22 cellular contexts compared by ENCODE assay signal in the genomic region with DNA sequence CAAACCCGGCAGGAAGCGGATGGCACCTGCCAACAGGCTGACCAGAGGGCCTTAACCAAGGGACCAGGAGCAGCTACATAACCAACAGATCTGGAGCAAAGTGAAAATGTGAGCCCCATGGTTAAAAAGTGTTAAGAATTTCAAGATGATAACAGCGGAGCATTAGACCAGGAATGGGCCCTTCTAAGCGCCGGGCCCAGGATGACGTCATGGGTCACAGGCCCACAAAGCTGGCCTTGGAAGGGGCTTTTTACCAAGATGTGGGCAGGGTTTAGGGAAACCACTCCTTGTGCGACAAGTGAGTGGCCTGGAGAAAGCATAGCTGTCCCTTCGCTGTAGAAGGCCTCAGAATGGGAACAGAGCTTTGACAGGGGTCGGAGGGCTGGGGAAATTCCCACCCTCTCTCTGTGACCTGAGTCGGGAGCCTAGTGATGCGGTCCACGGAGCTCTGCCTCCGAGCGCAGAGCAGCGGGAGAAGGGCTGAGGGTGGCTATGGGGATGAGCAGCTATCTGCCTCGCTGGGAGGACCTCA.
"Had no signal": no experiment of that assay in that cellular context is flagged by ENCODE, and none has a peak within 500 bp of the region (broad histone marks: within the 10 kb centered on the region; RNA-seq: fewer than 3 reads in every experiment).

No MANE protein-coding gene starts in this region.

- H3K9me3 ChIP-seq: body of pancreas, transverse colon, vagina had no signal

- H3K4me1 ChIP-seq: body of pancreas, parathyroid adenoma, transverse colon, vagina had no signal

- H3K4me3 ChIP-seq: body of pancreas, dorsolateral prefrontal cortex, transverse colon, vagina had no signal

- H3K27ac Mint-ChIP-seq: activated CD4-positive, alpha-beta memory T cell treated with anti-CD3 and anti-CD28 coated beads, Interleukin-2, amount 10 ng/mL, durations not matched to agents 7 days and 5 days; activated CD8-positive, alpha-beta memory T cell treated with anti-CD3 and anti-CD28 coated beads, Interleukin-2, amount 10 ng/mL, durations not matched to agents 7 days and 5 days; activated naive CD8-positive, alpha-beta T cell treated with anti-CD3 and anti-CD28 coated beads, Interleukin-2, amount 10 ng/mL, durations not matched to agents 7 days and 5 days; memory B cell; naive thymus-derived CD4-positive, alpha-beta T cell had no signal

- H3K4me3 Mint-ChIP-seq: activated CD4-positive, alpha-beta memory T cell treated with anti-CD3 and anti-CD28 coated beads, Interleukin-2, amount 10 ng/mL, durations not matched to agents 7 days and 5 days; activated CD8-positive, alpha-beta memory T cell treated with anti-CD3 and anti-CD28 coated beads, Interleukin-2, amount 10 ng/mL, durations not matched to agents 7 days and 5 days; activated naive CD8-positive, alpha-beta T cell treated with anti-CD3 and anti-CD28 coated beads, Interleukin-2, amount 10 ng/mL, durations not matched to agents 7 days and 5 days; memory B cell had no signal

- FAIRE-seq: colon had no signal

- H3K27ac ChIP-seq: body of pancreas, parathyroid adenoma, transverse colon, vagina had no signal

- H3K9me3 Mint-ChIP-seq: activated CD4-positive, alpha-beta memory T cell treated with anti-CD3 and anti-CD28 coated beads, Interleukin-2, amount 10 ng/mL, durations not matched to agents 7 days and 5 days had no signal

- H3K36me3 ChIP-seq: transverse colon, vagina had no signal

- H3K4me1 Mint-ChIP-seq: activated CD4-positive, alpha-beta memory T cell treated with anti-CD3 and anti-CD28 coated beads, Interleukin-2, amount 10 ng/mL, durations not matched to agents 7 days and 5 days; activated CD8-positive, alpha-beta memory T cell treated with anti-CD3 and anti-CD28 coated beads, Interleukin-2, amount 10 ng/mL, durations not matched to agents 7 days and 5 days; activated naive CD8-positive, alpha-beta T cell treated with anti-CD3 and anti-CD28 coated beads, Interleukin-2, amount 10 ng/mL, durations not matched to agents 7 days and 5 days; memory B cell had no signal

- H3K9ac ChIP-seq: parathyroid adenoma had no signal

- ATAC-seq: activated CD8-positive, alpha-beta memory T cell treated with anti-CD3 and anti-CD28 coated beads, Interleukin-2, amount 10 ng/mL, durations not matched to agents 7 days and 5 days; body of pancreas; left ventricle myocardium superior; naive thymus-derived CD4-positive, alpha-beta T cell; stimulated activated naive CD8-positive, alpha-beta T cell treated with anti-CD3 and anti-CD28 coated beads, Interleukin-15, Interleukin-2, amounts not matched to agents 100 U/mL and 50 U/mL, for 24 hours had no signal

- H2AFZ ChIP-seq: parathyroid adenoma had no signal

- DNase-seq: activated CD4-positive, alpha-beta memory T cell treated with anti-CD3 and anti-CD28 coated beads, Interleukin-2, amount 10 ng/mL, durations not matched to agents 7 days and 5 days; activated CD4-positive, alpha-beta T cell treated with anti-CD3 and anti-CD28 coated beads for 48 hours; activated CD4-positive, CD25-positive, alpha-beta regulatory T cell; activated CD8-positive, alpha-beta memory T cell treated with anti-CD3 and anti-CD28 coated beads, Interleukin-2, amount 10 ng/mL, durations not matched to agents 7 days and 5 days; activated naive CD4-positive, alpha-beta T cell treated with Interleukin-2 at 50 U/mL for 16 hours; activated naive CD8-positive, alpha-beta T cell treated with anti-CD3 and anti-CD28 coated beads, Interleukin-2, amount 10 ng/mL, durations not matched to agents 7 days and 5 days; body of pancreas; central memory CD4-positive, alpha-beta T cell; erythroblast; foreskin melanocyte; left ventricle myocardium superior; naive thymus-derived CD4-positive, alpha-beta T cell; stimulated activated CD4-positive, alpha-beta T cell treated with anti-CD3 and anti-CD28 coated beads, Interleukin-1b, Interleukin-23, amount 100 ng/mL, for 48 hours; stimulated activated naive CD8-positive, alpha-beta T cell treated with anti-CD3 and anti-CD28 coated beads, Interleukin-15, Interleukin-2, amounts not matched to agents 100 U/mL and 50 U/mL, for 24 hours; T-helper 1 cell; T-helper 9 cell; transverse colon had no signal

- H3K79me2 ChIP-seq: parathyroid adenoma had no signal

- H3K36me3 Mint-ChIP-seq: activated CD8-positive, alpha-beta memory T cell treated with anti-CD3 and anti-CD28 coated beads, Interleukin-2, amount 10 ng/mL, durations not matched to agents 7 days and 5 days; activated naive CD8-positive, alpha-beta T cell treated with anti-CD3 and anti-CD28 coated beads, Interleukin-2, amount 10 ng/mL, durations not matched to agents 7 days and 5 days; naive thymus-derived CD4-positive, alpha-beta T cell had no signal

- H3K27me3 ChIP-seq: vagina had no signal
